In genomic region chrX:128518508-128518907, GRCh38 we compare ENCODE assay signal across 9 cellular contexts.
DNase-seq lines count a peak whose midpoint lies in the region; ATAC-seq and TF ChIP-seq lines count a peak whose summit lies in the region.
"Had no signal": no experiment of that assay in that cellular context is flagged by ENCODE, and none has a peak within 500 bp of the region (broad histone marks: within the 10 kb centered on the region; RNA-seq: fewer than 3 reads in every experiment).

No MANE protein-coding gene starts in this region.

- no peaks in the 10 kb centered on the region for H3K4me1 ChIP-seq in OCI-LY7 (ENCODE audit: insufficient read depth, low read length, poor library complexity, severe bottlenecking)
- no peaks in the 10 kb centered on the region for H3K4me1 ChIP-seq in hepatocyte (ENCODE audit: insufficient read depth)
- no peaks in the 10 kb centered on the region for H3K4me1 ChIP-seq in gastrocnemius medialis
- no peaks in the 10 kb centered on the region for H3K4me1 ChIP-seq in vagina

- H3K9me2 ChIP-seq in OCI-LY7 (ENCODE audit: insufficient read depth, low read length) (no peaks in the 10 kb centered on the region), hepatocyte (replicated peaks; ENCODE audit: insufficient read depth) (no peaks in the 10 kb centered on the region)

- H3K27me3 ChIP-seq in H7 (ENCODE audit: control insufficient read depth, insufficient read depth, low read length) (no peaks in the 10 kb centered on the region), hepatocyte (no peaks in the 10 kb centered on the region), gastrocnemius medialis (no peaks in the 10 kb centered on the region), vagina (no peaks in the 10 kb centered on the region)

- H3K4me3 Mint-ChIP-seq in activated naive CD8-positive, alpha-beta T cell treated with anti-CD3 and anti-CD28 coated beads for 36 hours = no peak overlapping the region

- ATAC-seq in gastrocnemius medialis = no peak

- in situ Hi-C loops in gastrocnemius medialis (cut with MboI; ENCODE audit: low sequenced_read_pairs in 4 of 4) = no loop called here

- no peak overlapping the region for H2AFZ ChIP-seq in OCI-LY7 (ENCODE audit: low read length)
- H2AFZ ChIP-seq in hepatocyte = no peak overlapping the region

- BruUV-seq in OCI-LY7 (replicated peaks; lab: Mats Ljungman, UMichigan) = no TSS peak

- no peaks in the 10 kb centered on the region for H3K9me3 Mint-ChIP-seq in activated naive CD8-positive, alpha-beta T cell treated with anti-CD3 and anti-CD28 coated beads for 36 hours

- TF ChIP-seq CTCF in OCI-LY7 (conservative IDR thresholded peaks at IDR 0.05; ENCODE audit: low read length) (peak; percentile 63), hepatocyte (IDR thresholded peaks at IDR 0.05; ENCODE audit: poor library complexity) (peak; percentile 39), gastrocnemius medialis (IDR thresholded peaks at IDR 0.05 in 4 of 5, conservative IDR thresholded peaks at IDR 0.05 in 1 of 5) (no peak), vagina (IDR thresholded peaks at IDR 0.05) (no peak)

- no peak overlapping the region for H3K4me3 ChIP-seq in H7 (ENCODE audit: insufficient read depth, low read depth, low read length)
- H3K4me3 ChIP-seq in OCI-LY7 (ENCODE audit: low read depth, low read length, poor library complexity, severe bottlenecking) = no peak overlapping the region
- H3K4me3 ChIP-seq in hepatocyte = no peak overlapping the region
- no peak overlapping the region for H3K4me3 ChIP-seq in gastrocnemius medialis
- no peak overlapping the region for H3K4me3 ChIP-seq in vagina

- no peaks in the 10 kb centered on the region for H3K4me1 Mint-ChIP-seq in activated naive CD8-positive, alpha-beta T cell treated with anti-CD3 and anti-CD28 coated beads for 36 hours

- no peaks in the 10 kb centered on the region for H3K79me2 ChIP-seq in OCI-LY7 (ENCODE audit: insufficient read depth, low read depth, low read length)
- no peaks in the 10 kb centered on the region for H3K79me2 ChIP-seq in hepatocyte

- no peaks in the 10 kb centered on the region for H3K36me3 Mint-ChIP-seq in activated naive CD8-positive, alpha-beta T cell treated with anti-CD3 and anti-CD28 coated beads for 36 hours

- CTCF ChIA-PET in OCI-LY7 (lab: Charles Lee; ENCODE audit: unreplicated experiment) = no interaction called here

- H4K20me1 ChIP-seq in OCI-LY7 (ENCODE audit: insufficient read depth, low read length) (no peaks in the 10 kb centered on the region), hepatocyte (ENCODE audit: insufficient read depth, poor library complexity, severe bottlenecking) (no peaks in the 10 kb centered on the region)

- POLR2A ChIA-PET in OCI-LY7 (lab: Charles Lee) = no interaction called here

- H3K27ac Mint-ChIP-seq in activated naive CD8-positive, alpha-beta T cell treated with anti-CD3 and anti-CD28 coated beads for 36 hours = no peak overlapping the region

- TF ChIP-seq POLR2A in gastrocnemius medialis (IDR thresholded peaks at IDR 0.05) (no peak), vagina (IDR thresholded peaks at IDR 0.05) (no peak)

- H3K9me3 ChIP-seq in OCI-LY7 (ENCODE audit: low read length) (no peaks in the 10 kb centered on the region), hepatocyte (ENCODE audit: low read depth) (no peaks in the 10 kb centered on the region), gastrocnemius medialis (no peaks in the 10 kb centered on the region), vagina (no peaks in the 10 kb centered on the region)

- H3K27ac ChIP-seq in OCI-LY7 (ENCODE audit: low read depth, low read length, poor library complexity, severe bottlenecking) = no peak overlapping the region
- no peak overlapping the region for H3K27ac ChIP-seq in hepatocyte
- no peak overlapping the region for H3K27ac ChIP-seq in gastrocnemius medialis
- no peak overlapping the region for H3K27ac ChIP-seq in vagina

- 62% methylated on average over 3 of the region's 3 CpGs for WGBS in hepatocyte (ENCODE audit: low lambda C conversion rate, missing lambda C conversion rate)

- no peaks in the 10 kb centered on the region for H3K27me3 Mint-ChIP-seq in activated naive CD8-positive, alpha-beta T cell treated with anti-CD3 and anti-CD28 coated beads for 36 hours

- DNase-seq in DMS114 treated with DMSO at 0.1 percent for 48 hours (lab: John Stamatoyannopoulos, UW; ENCODE audit: unreplicated experiment) (peak; percentile 1), H7 (peak; percentile 1), OCI-LY7 (ENCODE audit: low spot score) (peak; percentile 4), hepatocyte (ENCODE audit: low spot score) (peak; percentile 7), gastrocnemius medialis (no peak), dedifferentiated amniotic fluid mesenchymal stem cell (ENCODE audit: extremely low spot score) (no peak), vagina (ENCODE audit: extremely low spot score in 2 of 2) (no peak)
- DNase-seq in activated naive CD8-positive, alpha-beta T cell treated with anti-CD3 and anti-CD28 coated beads for 36 hours = no peak
- DNase-seq: stimulated activated CD4-positive, alpha-beta T cell treated with anti-CD3 and anti-CD28 coated beads, Interleukin-1b, Interleukin-23, amount 100 ng/mL, for 48 hours had no signal

- H3K36me3 ChIP-seq in H7 (replicated peaks; ENCODE audit: control insufficient read depth, insufficient read depth, low read length) = no peaks in the 10 kb centered on the region
- H3K36me3 ChIP-seq in OCI-LY7 (ENCODE audit: insufficient read depth, low read length) = no peaks in the 10 kb centered on the region
- no peaks in the 10 kb centered on the region for H3K36me3 ChIP-seq in hepatocyte (replicated peaks; ENCODE audit: insufficient read depth, low read depth)
- no peaks in the 10 kb centered on the region for H3K36me3 ChIP-seq in gastrocnemius medialis
- H3K36me3 ChIP-seq in vagina = no peaks in the 10 kb centered on the region

- H3K4me2 ChIP-seq in OCI-LY7 (ENCODE audit: low read length) (no peak overlapping the region), hepatocyte (no peak overlapping the region)

- intact Hi-C loops in OCI-LY7 (cut with micrococcal nuclease; ENCODE audit: unreplicated experiment) (no loop called here), gastrocnemius medialis (cut with DNase I; ENCODE audit: low total_unique reads) (no loop called here), vagina (cut with DNase I) (no loop called here)

Comparison
In these comparisons a context has a peak if more than half of its experiments do, and no peak if none do; other contexts are left out.
1. DNase-seq: peak in DMS114 treated with DMSO at 0.1 percent for 48 hours (single experiment), H7 (single experiment), OCI-LY7 (single experiment) and hepatocyte (single experiment); none in gastrocnemius medialis (0 of 2), dedifferentiated amniotic fluid mesenchymal stem cell (single experiment), activated naive CD8-positive, alpha-beta T cell treated with anti-CD3 and anti-CD28 coated beads for 36 hours (single experiment) and vagina (0 of 2).
2. CTCF ChIP-seq: peak in OCI-LY7 (single experiment) and hepatocyte (single experiment); none in gastrocnemius medialis (0 of 5) and vagina (0 of 3).